1 cellular context compared by ENCODE assay signal in genomic region chr3:122514123-122515019, GRCh38.
TF ChIP-seq lines count a peak whose summit lies in the region.

TSS of gene KPNA1 (minus strand) at chr3:122514939. CDS start at chr3:122496565, 18,374 bp downstream.

TF ChIP-seq in HEK293, 187 proteins besides CTCF, POLR2A, EP300 and RAD21 (continued from another document):
- TF ChIP-seq ZNF518A (tag by site-specific recombination; conservative IDR thresholded peaks at IDR 0.05; ENCODE audit: low read depth) (no peak), ZNF280C (tag by site-specific recombination; IDR thresholded peaks at IDR 0.05) (no peak)
